In genomic region chr11:95074806-95075563, GRCh38 we compare ENCODE assay signal across 12 cellular contexts. TPM values are rescaled to one million over a fixed set of nuclear protein-coding genes. Genes with fewer than 3 reads are reported as not detected.
DNase-seq lines count a peak whose midpoint lies in the region; ATAC-seq, FAIRE-seq and TF ChIP-seq lines count a peak whose summit lies in the region.
"Had no signal": no experiment of that assay in that cellular context is flagged by ENCODE, and none has a peak within 500 bp of the region (broad histone marks: within the 10 kb centered on the region; RNA-seq: fewer than 3 reads in every experiment).

No MANE protein-coding gene starts in this region.

- no peaks in the 10 kb centered on the region for H3K27me3 ChIP-seq in skeletal muscle tissue (ENCODE audit: control insufficient read depth in 3 of 3, insufficient read depth in 3 of 3, low read length in 3 of 3)

- no peaks in the 10 kb centered on the region for H3K36me3 ChIP-seq in skeletal muscle tissue (ENCODE audit: control insufficient read depth in 3 of 3, insufficient read depth in 3 of 3, low read length in 3 of 3)

- TF ChIP-seq CTCF in VCaP (conservative IDR thresholded peaks at IDR 0.05) = no peak

- H3K4me3 ChIP-seq in skeletal muscle tissue (ENCODE audit: low read length in 3 of 3) = peak overlapping the region in 1 of 3 donors; percentile 13

- no peaks in the 10 kb centered on the region for H3K9me3 ChIP-seq in skeletal muscle tissue (ENCODE audit: control insufficient read depth in 3 of 3, low read length in 3 of 3)

- no peak for FAIRE-seq in HTR-8/SVneo (lab: Jason Lieb, UNC)
- FAIRE-seq: G401.6 had no signal

- H3K27ac ChIP-seq in VCaP (peak overlapping the region; percentile 86), skeletal muscle tissue (ENCODE audit: low read depth, low read length) (peak overlapping the region; percentile 48)

- intact Hi-C loops in left cardiac atrium (cut with DNase I) = loop anchor here in 1 of 2 donors (10.0 kb wide), 1 partner anchor 690 kb away; no protein-coding TSS in a partner anchor

- H3K4me1 ChIP-seq in skeletal muscle tissue (ENCODE audit: control insufficient read depth in 3 of 3, insufficient read depth in 3 of 3, low read length in 3 of 3) = peaks cover 11 to 25% (median 17%) of the 10 kb centered on the region in 3 donors

- ATAC-seq in left cardiac atrium = peak; percentile 79 to 85
- no peak for ATAC-seq in stimulated activated naive CD8-positive, alpha-beta T cell treated with anti-CD3 and anti-CD28 coated beads, Interleukin-15, Interleukin-2, amounts not matched to agents 100 U/mL and 50 U/mL, for 24 hours
- ATAC-seq: SK-N-SH treated with all-trans-retinoic acid at 6 μM for 48 hours had no signal

- peak; percentile 12 for DNase-seq in HT1080 (ENCODE audit: low read depth)
- DNase-seq in left cardiac atrium = peak; percentile 82
- no peak for DNase-seq in SW480 (ENCODE audit: low spot score)
- DNase-seq in stimulated activated naive CD8-positive, alpha-beta T cell treated with anti-CD3 and anti-CD28 coated beads, Interleukin-15, Interleukin-2, amounts not matched to agents 100 U/mL and 50 U/mL, for 24 hours = no peak
- DNase-seq in HTR-8/SVneo (ENCODE audit: insufficient read length, low spot score) = no peak
- no peak for DNase-seq in NCI-H2081 treated with DMSO at 0.1 percent for 48 hours (lab: John Stamatoyannopoulos, UW)
- DNase-seq: immature natural killer cell had no signal

- peak overlapping the region in 2 of 3 donors; percentile 4 to 55 for H3K9ac ChIP-seq in skeletal muscle tissue (ENCODE audit: low read depth in 1 of 3, low read length in 3 of 3)

RNA-seq across cellular contexts. Expression of gene SRSF8, which starts 8.3 kb away (rescaled TPM):
- total RNA-seq in HT1080 (2014; rRNA removed; shearing (Covaris generic)) = 12.9 and 19.0 TPM in 2 replicates
- 26.7 and 36.8 TPM in 2 replicates for polyA plus RNA-seq in HT1080 (2015; cell fraction: cytosol; rRNA removed)
- polyA plus RNA-seq in HT1080 (2015; cell fraction: nucleus; rRNA removed) = 16.2 and 22.4 TPM in 2 replicates
- 10 to 100 TPM; 23.5 to 37.2 TPM for total RNA-seq in left cardiac atrium
- 11.5 TPM for total RNA-seq in skeletal muscle tissue

RNA-seq across cellular contexts. Expression of gene ENDOD1, which starts 14.7 kb away (rescaled TPM):
- 32.4 and 38.8 TPM in 2 replicates for total RNA-seq in HT1080 (2014; rRNA removed; shearing (Covaris generic))
- polyA plus RNA-seq in HT1080 (2015; cell fraction: cytosol; rRNA removed) = 25.4 and 32.8 TPM in 2 replicates
- 21.4 and 24.6 TPM in 2 replicates for polyA plus RNA-seq in HT1080 (2015; cell fraction: nucleus; rRNA removed)
- total RNA-seq in left cardiac atrium (10 to 100 TPM; 13.4 to 19.8 TPM), skeletal muscle tissue (99.2 TPM)

RNA-seq across cellular contexts. Expression of gene KDM4F, which starts 25.8 kb away (rescaled TPM):
- total RNA-seq in HT1080 (2014; rRNA removed; shearing (Covaris generic)) = not detected in 2 replicates
- not detected in 2 replicates for polyA plus RNA-seq in HT1080 (2015; cell fraction: cytosol; rRNA removed)
- polyA plus RNA-seq in HT1080 (2015; cell fraction: nucleus; rRNA removed) = not detected in 2 replicates
- total RNA-seq in left cardiac atrium (not detected), skeletal muscle tissue (not detected)
- total RNA-seq: dermis microvascular lymphatic vessel endothelial cell had no signal
- polyA plus RNA-seq: immature natural killer cell had no signal

RNA-seq across cellular contexts. Expression of gene KDM4E, which starts 49.9 kb away (rescaled TPM):
- not detected in 2 replicates for total RNA-seq in HT1080 (2014; rRNA removed; shearing (Covaris generic))
- not detected in 2 replicates for polyA plus RNA-seq in HT1080 (2015; cell fraction: cytosol; rRNA removed)
- polyA plus RNA-seq in HT1080 (2015; cell fraction: nucleus; rRNA removed) = not detected in 2 replicates
- not detected for total RNA-seq in left cardiac atrium
- total RNA-seq in skeletal muscle tissue = not detected
- total RNA-seq: dermis microvascular lymphatic vessel endothelial cell had no signal
- polyA plus RNA-seq: immature natural killer cell had no signal

Comparison
In these comparisons a context has a peak if more than half of its experiments do, and no peak if none do; other contexts are left out.
1. DNase-seq: peak in HT1080 (single experiment) and left cardiac atrium (single experiment); none in SW480 (single experiment), stimulated activated naive CD8-positive, alpha-beta T cell treated with anti-CD3 and anti-CD28 coated beads, Interleukin-15, Interleukin-2, amounts not matched to agents 100 U/mL and 50 U/mL, for 24 hours (single experiment), HTR-8/SVneo (single experiment) and NCI-H2081 treated with DMSO at 0.1 percent for 48 hours (single experiment).